ENCODE assay signal across 1 cellular context in the genomic region with DNA sequence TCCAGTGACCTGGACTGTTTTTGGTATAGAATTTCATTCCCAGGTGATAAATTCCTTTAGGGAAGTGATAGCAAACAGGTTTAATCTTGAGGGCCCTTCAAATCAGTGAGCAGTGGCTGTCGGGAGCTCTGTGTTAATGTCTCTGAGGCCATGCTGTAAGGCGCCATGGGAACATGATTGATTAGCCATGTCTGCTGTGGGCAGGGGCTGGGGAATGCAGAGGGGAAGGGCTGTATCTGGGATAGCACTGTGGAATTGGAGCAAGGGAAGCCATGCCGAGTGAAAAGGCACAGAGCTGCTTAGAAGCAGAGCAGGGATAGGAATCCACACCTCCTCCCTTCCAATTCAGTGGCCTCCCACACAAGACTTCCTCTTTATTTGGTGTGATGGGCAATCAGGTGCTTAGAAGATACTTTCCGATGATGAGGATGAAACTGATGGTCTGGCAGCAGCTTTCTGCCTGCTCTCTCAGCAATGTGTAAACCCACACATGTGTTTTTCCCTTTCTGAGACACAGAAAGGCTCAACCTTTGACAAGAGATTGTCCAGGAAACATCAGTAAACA.
TF ChIP-seq lines count a peak whose summit lies in the region.

No MANE protein-coding gene starts in this region.

TF ChIP-seq in GM23338, 12 proteins besides CTCF, POLR2A, EP300 and RAD21 (continued from another document):
- TF ChIP-seq, protein P1, sequence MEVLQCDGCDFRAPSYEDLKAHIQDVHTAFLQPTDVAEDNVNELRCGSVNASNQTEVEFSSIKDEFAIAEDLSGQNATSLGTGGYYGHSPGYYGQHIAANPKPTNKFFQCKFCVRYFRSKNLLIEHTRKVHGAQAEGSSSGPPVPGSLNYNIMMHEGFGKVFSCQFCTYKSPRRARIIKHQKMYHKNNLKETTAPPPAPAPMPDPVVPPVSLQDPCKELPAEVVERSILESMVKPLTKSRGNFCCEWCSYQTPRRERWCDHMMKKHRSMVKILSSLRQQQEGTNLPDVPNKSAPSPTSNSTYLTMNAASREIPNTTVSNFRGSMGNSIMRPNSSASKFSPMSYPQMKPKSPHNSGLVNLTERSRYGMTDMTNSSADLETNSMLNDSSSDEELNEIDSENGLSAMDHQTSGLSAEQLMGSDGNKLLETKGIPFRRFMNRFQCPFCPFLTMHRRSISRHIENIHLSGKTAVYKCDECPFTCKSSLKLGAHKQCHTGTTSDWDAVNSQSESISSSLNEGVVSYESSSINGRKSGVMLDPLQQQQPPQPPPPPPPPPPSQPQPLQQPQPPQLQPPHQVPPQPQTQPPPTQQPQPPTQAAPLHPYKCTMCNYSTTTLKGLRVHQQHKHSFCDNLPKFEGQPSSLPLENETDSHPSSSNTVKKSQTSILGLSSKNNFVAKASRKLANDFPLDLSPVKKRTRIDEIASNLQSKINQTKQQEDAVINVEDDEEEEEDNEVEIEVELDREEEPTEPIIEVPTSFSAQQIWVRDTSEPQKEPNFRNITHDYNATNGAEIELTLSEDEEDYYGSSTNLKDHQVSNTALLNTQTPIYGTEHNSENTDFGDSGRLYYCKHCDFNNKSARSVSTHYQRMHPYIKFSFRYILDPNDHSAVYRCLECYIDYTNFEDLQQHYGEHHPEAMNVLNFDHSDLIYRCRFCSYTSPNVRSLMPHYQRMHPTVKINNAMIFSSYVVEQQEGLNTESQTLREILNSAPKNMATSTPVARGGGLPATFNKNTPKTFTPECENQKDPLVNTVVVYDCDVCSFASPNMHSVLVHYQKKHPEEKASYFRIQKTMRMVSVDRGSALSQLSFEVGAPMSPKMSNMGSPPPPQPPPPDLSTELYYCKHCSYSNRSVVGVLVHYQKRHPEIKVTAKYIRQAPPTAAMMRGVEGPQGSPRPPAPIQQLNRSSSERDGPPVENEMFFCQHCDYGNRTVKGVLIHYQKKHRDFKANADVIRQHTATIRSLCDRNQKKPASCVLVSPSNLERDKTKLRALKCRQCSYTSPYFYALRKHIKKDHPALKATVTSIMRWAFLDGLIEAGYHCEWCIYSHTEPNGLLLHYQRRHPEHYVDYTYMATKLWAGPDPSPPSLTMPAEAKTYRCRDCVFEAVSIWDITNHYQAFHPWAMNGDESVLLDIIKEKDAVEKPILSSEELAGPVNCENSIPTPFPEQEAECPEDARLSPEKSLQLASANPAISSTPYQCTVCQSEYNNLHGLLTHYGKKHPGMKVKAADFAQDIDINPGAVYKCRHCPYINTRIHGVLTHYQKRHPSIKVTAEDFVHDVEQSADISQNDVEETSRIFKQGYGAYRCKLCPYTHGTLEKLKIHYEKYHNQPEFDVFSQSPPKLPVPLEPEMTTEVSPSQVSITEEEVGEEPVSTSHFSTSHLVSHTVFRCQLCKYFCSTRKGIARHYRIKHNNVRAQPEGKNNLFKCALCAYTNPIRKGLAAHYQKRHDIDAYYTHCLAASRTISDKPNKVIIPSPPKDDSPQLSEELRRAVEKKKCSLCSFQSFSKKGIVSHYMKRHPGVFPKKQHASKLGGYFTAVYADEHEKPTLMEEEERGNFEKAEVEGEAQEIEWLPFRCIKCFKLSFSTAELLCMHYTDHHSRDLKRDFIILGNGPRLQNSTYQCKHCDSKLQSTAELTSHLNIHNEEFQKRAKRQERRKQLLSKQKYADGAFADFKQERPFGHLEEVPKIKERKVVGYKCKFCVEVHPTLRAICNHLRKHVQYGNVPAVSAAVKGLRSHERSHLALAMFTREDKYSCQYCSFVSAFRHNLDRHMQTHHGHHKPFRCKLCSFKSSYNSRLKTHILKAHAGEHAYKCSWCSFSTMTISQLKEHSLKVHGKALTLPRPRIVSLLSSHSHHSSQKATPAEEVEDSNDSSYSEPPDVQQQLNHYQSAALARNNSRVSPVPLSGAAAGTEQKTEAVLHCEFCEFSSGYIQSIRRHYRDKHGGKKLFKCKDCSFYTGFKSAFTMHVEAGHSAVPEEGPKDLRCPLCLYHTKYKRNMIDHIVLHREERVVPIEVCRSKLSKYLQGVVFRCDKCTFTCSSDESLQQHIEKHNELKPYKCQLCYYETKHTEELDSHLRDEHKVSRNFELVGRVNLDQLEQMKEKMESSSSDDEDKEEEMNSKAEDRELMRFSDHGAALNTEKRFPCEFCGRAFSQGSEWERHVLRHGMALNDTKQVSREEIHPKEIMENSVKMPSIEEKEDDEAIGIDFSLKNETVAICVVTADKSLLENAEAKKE (CRISPR knock-in tag; IDR thresholded peaks at IDR 0.05) = no peak
- TF ChIP-seq EZH2 (IDR thresholded peaks at IDR 0.05; ENCODE audit: low read depth, unreplicated experiment) (no peak), ZNF114 (CRISPR knock-in tag; IDR thresholded peaks at IDR 0.05) (no peak), STAT1 (IDR thresholded peaks at IDR 0.05; ENCODE audit: unreplicated experiment) (no peak), ZNF331 (CRISPR knock-in tag; IDR thresholded peaks at IDR 0.05; ENCODE audit: low read depth) (no peak), POLR2AphosphoS5 (IDR thresholded peaks at IDR 0.05; ENCODE audit: low read depth) (no peak), EZH2phosphoT487 (IDR thresholded peaks at IDR 0.05; ENCODE audit: unreplicated experiment) (no peak)
- TF ChIP-seq, protein P2, sequence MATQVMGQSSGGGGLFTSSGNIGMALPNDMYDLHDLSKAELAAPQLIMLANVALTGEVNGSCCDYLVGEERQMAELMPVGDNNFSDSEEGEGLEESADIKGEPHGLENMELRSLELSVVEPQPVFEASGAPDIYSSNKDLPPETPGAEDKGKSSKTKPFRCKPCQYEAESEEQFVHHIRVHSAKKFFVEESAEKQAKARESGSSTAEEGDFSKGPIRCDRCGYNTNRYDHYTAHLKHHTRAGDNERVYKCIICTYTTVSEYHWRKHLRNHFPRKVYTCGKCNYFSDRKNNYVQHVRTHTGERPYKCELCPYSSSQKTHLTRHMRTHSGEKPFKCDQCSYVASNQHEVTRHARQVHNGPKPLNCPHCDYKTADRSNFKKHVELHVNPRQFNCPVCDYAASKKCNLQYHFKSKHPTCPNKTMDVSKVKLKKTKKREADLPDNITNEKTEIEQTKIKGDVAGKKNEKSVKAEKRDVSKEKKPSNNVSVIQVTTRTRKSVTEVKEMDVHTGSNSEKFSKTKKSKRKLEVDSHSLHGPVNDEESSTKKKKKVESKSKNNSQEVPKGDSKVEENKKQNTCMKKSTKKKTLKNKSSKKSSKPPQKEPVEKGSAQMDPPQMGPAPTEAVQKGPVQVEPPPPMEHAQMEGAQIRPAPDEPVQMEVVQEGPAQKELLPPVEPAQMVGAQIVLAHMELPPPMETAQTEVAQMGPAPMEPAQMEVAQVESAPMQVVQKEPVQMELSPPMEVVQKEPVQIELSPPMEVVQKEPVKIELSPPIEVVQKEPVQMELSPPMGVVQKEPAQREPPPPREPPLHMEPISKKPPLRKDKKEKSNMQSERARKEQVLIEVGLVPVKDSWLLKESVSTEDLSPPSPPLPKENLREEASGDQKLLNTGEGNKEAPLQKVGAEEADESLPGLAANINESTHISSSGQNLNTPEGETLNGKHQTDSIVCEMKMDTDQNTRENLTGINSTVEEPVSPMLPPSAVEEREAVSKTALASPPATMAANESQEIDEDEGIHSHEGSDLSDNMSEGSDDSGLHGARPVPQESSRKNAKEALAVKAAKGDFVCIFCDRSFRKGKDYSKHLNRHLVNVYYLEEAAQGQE (IDR thresholded peaks at IDR 0.05; ENCODE audit: unreplicated experiment) = no peak
